ENCODE assay signal across 33 cellular contexts in the genomic region with DNA sequence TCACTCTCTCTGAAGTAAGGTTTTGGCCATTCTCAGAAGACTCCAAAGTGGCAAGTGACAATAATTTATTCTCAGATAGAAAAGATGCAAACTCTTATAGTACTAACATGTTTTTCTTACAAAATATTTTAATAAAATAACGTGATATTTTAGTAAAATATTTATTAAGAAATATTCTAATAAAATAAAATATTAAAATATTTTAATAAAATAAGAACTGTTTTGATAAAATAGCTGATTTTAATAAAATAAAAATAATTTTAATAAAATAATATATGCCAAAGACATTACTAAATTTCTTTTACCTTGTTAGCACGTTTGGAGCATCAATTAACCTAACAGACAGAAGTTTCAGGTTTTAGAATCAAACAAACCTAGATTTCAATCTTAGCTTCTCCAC.
"Had no signal": no experiment of that assay in that cellular context is flagged by ENCODE, and none has a peak within 500 bp of the region (broad histone marks: within the 10 kb centered on the region; RNA-seq: fewer than 3 reads in every experiment).

No MANE protein-coding gene starts in this region.

- H3K36me3 ChIP-seq: brain microvascular endothelial cell, gastrocnemius medialis, heart left ventricle had no signal

- H3K27ac ChIP-seq: brain microvascular endothelial cell, gastrocnemius medialis, heart left ventricle had no signal

- H3K27ac Mint-ChIP-seq: activated B cell treated with CpG ODN at 0.5 μM for 24 hours; activated CD8-positive, alpha-beta T cell treated with anti-CD3 and anti-CD28 coated beads for 36 hours; activated naive CD8-positive, alpha-beta T cell; activated T-helper 17 cell treated with anti-CD3 and anti-CD28 coated beads, Interleukin-2, amount 50 U/mL, for 72 hours; effector memory CD8-positive, alpha-beta T cell; T-cell; T-helper 1 cell treated with Interleukin-12 subunit alpha and Interleukin-12 subunit beta and Interleukin-4 antibody, amounts not matched to agents 30 μg/mL and 1 μg/mL, for 36 hours; T-helper 2 cell treated with Interferon-gamma antibody and Interleukin-4, amounts not matched to agents 5 μg/mL and 100 μg/mL, for 36 hours had no signal

- H3K9me3 Mint-ChIP-seq: activated B cell treated with CpG ODN at 0.5 μM for 24 hours; activated CD8-positive, alpha-beta T cell treated with anti-CD3 and anti-CD28 coated beads for 36 hours; activated T-cell treated with anti-CD3 and anti-CD28 coated beads, Interleukin-2, amount 50 U/mL, for 4 hours; activated T-helper 17 cell treated with anti-CD3 and anti-CD28 coated beads, Interleukin-2, amount 50 U/mL, for 72 hours; central memory CD8-positive, alpha-beta T cell; effector memory CD8-positive, alpha-beta T cell; T-cell; T-helper 1 cell treated with Interleukin-12 subunit alpha and Interleukin-12 subunit beta and Interleukin-4 antibody, amounts not matched to agents 30 μg/mL and 1 μg/mL, for 36 hours; T-helper 2 cell treated with Interferon-gamma antibody and Interleukin-4, amounts not matched to agents 5 μg/mL and 100 μg/mL, for 36 hours had no signal

- H3K4me3 ChIP-seq: gastrocnemius medialis, heart left ventricle had no signal

- H3K27me3 ChIP-seq: brain microvascular endothelial cell, gastrocnemius medialis, heart left ventricle had no signal

- ATAC-seq: activated CD4-positive, CD25-positive, alpha-beta regulatory T cell treated with anti-CD3 and anti-CD28 coated beads, Interleukin-2, amount 50 U/mL, for 24 hours; activated CD8-positive, alpha-beta T cell treated with anti-CD3 and anti-CD28 coated beads for 36 hours; activated T-cell treated with anti-CD3 and anti-CD28 coated beads, Interleukin-2, amount 50 U/mL, for 4 hours; activated T-helper 17 cell treated with anti-CD3 and anti-CD28 coated beads, Interleukin-2, amount 50 U/mL, for 72 hours; effector memory CD8-positive, alpha-beta T cell; esophagus mucosa; gastrocnemius medialis; heart left ventricle; T-cell had no signal

- H3K36me3 Mint-ChIP-seq: activated naive CD8-positive, alpha-beta T cell; T-cell had no signal

- H3K4me3 Mint-ChIP-seq: activated B cell treated with CpG ODN at 0.5 μM for 24 hours; activated CD8-positive, alpha-beta T cell treated with anti-CD3 and anti-CD28 coated beads for 36 hours; activated naive CD8-positive, alpha-beta T cell; activated T-cell treated with anti-CD3 and anti-CD28 coated beads, Interleukin-2, amount 50 U/mL, for 4 hours; activated T-helper 17 cell treated with anti-CD3 and anti-CD28 coated beads, Interleukin-2, amount 50 U/mL, for 72 hours; central memory CD8-positive, alpha-beta T cell; effector memory CD8-positive, alpha-beta T cell; T-cell; T-helper 1 cell treated with Interleukin-12 subunit alpha and Interleukin-12 subunit beta and Interleukin-4 antibody, amounts not matched to agents 30 μg/mL and 1 μg/mL, for 36 hours; T-helper 2 cell treated with Interferon-gamma antibody and Interleukin-4, amounts not matched to agents 5 μg/mL and 100 μg/mL, for 36 hours had no signal

- FAIRE-seq: bronchial epithelial cell had no signal

- H3K27me3 Mint-ChIP-seq: activated B cell treated with CpG ODN at 0.5 μM for 24 hours; activated CD8-positive, alpha-beta T cell treated with anti-CD3 and anti-CD28 coated beads for 36 hours; activated naive CD8-positive, alpha-beta T cell; activated T-helper 17 cell treated with anti-CD3 and anti-CD28 coated beads, Interleukin-2, amount 50 U/mL, for 72 hours; central memory CD8-positive, alpha-beta T cell had no signal

- H3K9me3 ChIP-seq: gastrocnemius medialis, heart left ventricle had no signal

- DNase-seq: activated B cell treated with CpG ODN at 0.5 μM for 24 hours; activated CD4-positive, alpha-beta T cell treated with anti-CD3 and anti-CD28 coated beads for 48 hours; activated CD4-positive, alpha-beta T cell treated with anti-CD3 and anti-CD28 coated beads, Interleukin-2, amount 50 U/mL, for 1 hour; activated CD4-positive, alpha-beta T cell treated with anti-CD3 and anti-CD28 coated beads, Interleukin-2, amount 50 U/mL, for 48 hours; activated CD8-positive, alpha-beta memory T cell treated with anti-CD3 and anti-CD28 coated beads for 24 hours; activated CD8-positive, alpha-beta T cell treated with anti-CD3 and anti-CD28 coated beads for 36 hours; activated effector memory CD4-positive, alpha-beta T cell treated with Interleukin-2 at 50 U/mL for 16 hours; activated gamma-delta T cell treated with Interleukin-2 at 50 U/mL for 16 hours; activated naive CD4-positive, alpha-beta T cell treated with anti-CD3 and anti-CD28 coated beads, Interleukin-2, amount 50 U/mL, for 16 hours; activated naive CD4-positive, alpha-beta T cell treated with Interleukin-2 at 50 U/mL for 16 hours; activated T-cell treated with anti-CD3 and anti-CD28 coated beads, Interleukin-2, amount 50 U/mL, for 4 hours; amniotic stem cell; anterior cingulate cortex; brain microvascular endothelial cell; cortex of kidney; dermis blood vessel endothelial cell; effector CD4-positive, alpha-beta T cell; effector memory CD8-positive, alpha-beta T cell; foreskin fibroblast; gastrocnemius medialis; glutamatergic neuron; heart left ventricle; SW 1271; T-cell; T1000 had no signal

- H3K4me1 ChIP-seq: gastrocnemius medialis, heart left ventricle had no signal

- H3K4me1 Mint-ChIP-seq: activated B cell treated with CpG ODN at 0.5 μM for 24 hours; activated T-helper 17 cell treated with anti-CD3 and anti-CD28 coated beads, Interleukin-2, amount 50 U/mL, for 72 hours; central memory CD8-positive, alpha-beta T cell; T-cell had no signal
